8 cellular contexts compared by ENCODE assay signal in the genomic region with DNA sequence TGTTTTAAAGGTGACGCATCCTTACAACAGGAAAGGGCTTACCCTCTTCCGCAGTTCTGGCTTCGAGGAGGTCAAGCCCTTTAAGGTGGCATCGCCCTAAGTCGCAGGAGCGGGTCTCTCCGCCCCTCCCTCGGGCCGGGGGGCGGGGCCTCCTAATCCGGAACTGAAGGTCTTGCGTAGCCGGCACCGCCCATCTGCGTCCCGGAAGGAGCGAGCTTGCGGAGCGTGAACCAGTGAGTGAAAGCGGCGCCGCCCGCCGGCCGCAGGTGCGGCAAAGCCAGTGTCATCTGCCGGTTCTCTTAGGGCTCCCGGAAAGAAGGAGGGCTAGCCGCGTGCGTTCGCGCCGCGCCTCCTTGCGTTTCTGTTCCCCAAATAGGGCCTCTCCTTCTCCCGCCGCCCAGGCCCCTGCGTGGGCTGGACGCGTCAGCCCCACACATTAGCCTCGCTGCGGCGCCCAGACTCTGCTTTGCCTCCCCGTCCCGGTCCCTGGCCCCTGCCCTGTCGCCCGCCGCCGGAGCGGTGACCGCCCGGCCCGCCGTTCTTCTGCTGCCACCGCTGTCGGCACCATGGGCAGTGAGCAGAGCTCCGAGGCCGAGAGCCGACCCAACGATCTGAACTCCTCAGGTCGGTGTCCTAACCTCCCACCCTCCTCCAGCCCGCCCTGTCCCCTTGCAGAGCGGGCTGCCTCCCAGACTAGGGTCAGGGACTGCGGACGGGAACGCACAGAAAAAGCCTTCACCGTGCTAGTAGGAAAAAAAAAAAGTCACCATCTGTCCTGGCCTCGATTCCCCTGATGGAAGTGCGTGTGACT. TPM values are rescaled to one million over a fixed set of nuclear protein-coding genes. Genes with fewer than 3 reads are reported as not detected.
A peak's percentile ranks its signal among the peaks of the same experiment; 100 is the strongest.
DNase-seq lines count a peak whose midpoint lies in the region; ATAC-seq and TF ChIP-seq lines count a peak whose summit lies in the region.

A gene (plus strand): TSS at position 193 of the 811 bp plus-strand sequence. CDS start 374 bp downstream, at position 567.

- DNase-seq in DMS53 (lab: John Stamatoyannopoulos, UW) (peak; percentile 100), OCI-M2 (lab: John Stamatoyannopoulos, UW; ENCODE audit: unreplicated experiment) (peak; percentile 75), activated T-cell treated with anti-CD3 and anti-CD28 coated beads for 48 hours (ENCODE audit: low read depth) (peak; percentile 98), epithelial cell of esophagus (ENCODE audit: low read depth) (peak; percentile 98), mucosa of descending colon (peak; percentile 99 to 100 (median 99))
- peak; percentile 98 for DNase-seq in stimulated activated CD8-positive, alpha-beta memory T cell treated with anti-CD3 and anti-CD28 coated beads, Interleukin-4, amount 100 ng/mL, for 24 hours (ENCODE audit: low read depth)

- peak; percentile 85 for ATAC-seq in GM21576 (IDR thresholded peaks at IDR 0.05; ENCODE audit: unreplicated experiment)
- peak; percentile 98 for ATAC-seq in mucosa of descending colon

- no peaks in the 10 kb centered on the region for H3K36me3 ChIP-seq in mucosa of descending colon (ENCODE audit: low read depth)

- TF ChIP-seq CTCF in epithelial cell of esophagus (IDR thresholded peaks at IDR 0.05; ENCODE audit: insufficient read depth, low read depth, low read length, missing control alignments) (peak; percentile 22), mucosa of descending colon (IDR thresholded peaks at IDR 0.05) (no peak)

- no peaks in the 10 kb centered on the region for H3K9me3 ChIP-seq in mucosa of descending colon

- TF ChIP-seq EP300 in Ishikawa (IDR thresholded peaks at IDR 0.05; ENCODE audit: borderline replicate concordance) = 0 out of 2 replicates have a peak, but pooled peaks have one; percentile 36

- H3K4me1 ChIP-seq in mucosa of descending colon (ENCODE audit: low read depth) = peaks cover 7% of the 10 kb centered on the region

- H3K4me3 ChIP-seq in epithelial cell of esophagus (ENCODE audit: low read length) = peak within 1 kb of the TSS; percentile 79
- H3K4me3 ChIP-seq in mucosa of descending colon = peak within 1 kb of the TSS; percentile 50

- no peak for TF ChIP-seq RAD21 in Ishikawa (IDR thresholded peaks at IDR 0.05; ENCODE audit: low read depth)

- intact Hi-C loops in mucosa of descending colon (cut with DNase I, micrococcal nuclease) = no loop called here

TF ChIP-seq in Ishikawa, 13 proteins besides CTCF, POLR2A, EP300 and RAD21:
- TF ChIP-seq TCF12 (IDR thresholded peaks at IDR 0.05; ENCODE audit: low read depth) (peak; percentile 70), YY1 (IDR thresholded peaks at IDR 0.05; ENCODE audit: low read depth) (peak; percentile 8; the same call in 1 of the 2 replicates), CREB1 (IDR thresholded peaks at IDR 0.05; ENCODE audit: low read depth) (peak; percentile 55; the same call in 1 of the 2 replicates), TAF1 (IDR thresholded peaks at IDR 0.05; ENCODE audit: low read depth) (peak; percentile 97), CEBPB (IDR thresholded peaks at IDR 0.05) (no peak), TEAD4 (IDR thresholded peaks at IDR 0.05) (peak; percentile 29; the same call in 1 of the 2 replicates), NFIC (IDR thresholded peaks at IDR 0.05) (no peak; the same call in 1 of the 2 replicates), FOXM1 (IDR thresholded peaks at IDR 0.05; ENCODE audit: borderline replicate concordance, low read depth) (peak; percentile 39; the same call in 1 of the 2 replicates), EGR1 (IDR thresholded peaks at IDR 0.05) (peak; percentile 40), ZBTB7A (IDR thresholded peaks at IDR 0.05; ENCODE audit: low read depth) (no peak)
- TF ChIP-seq, protein P1, sequence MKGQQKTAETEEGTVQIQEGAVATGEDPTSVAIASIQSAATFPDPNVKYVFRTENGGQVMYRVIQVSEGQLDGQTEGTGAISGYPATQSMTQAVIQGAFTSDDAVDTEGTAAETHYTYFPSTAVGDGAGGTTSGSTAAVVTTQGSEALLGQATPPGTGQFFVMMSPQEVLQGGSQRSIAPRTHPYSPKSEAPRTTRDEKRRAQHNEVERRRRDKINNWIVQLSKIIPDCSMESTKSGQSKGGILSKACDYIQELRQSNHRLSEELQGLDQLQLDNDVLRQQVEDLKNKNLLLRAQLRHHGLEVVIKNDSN (IDR thresholded peaks at IDR 0.05) = no peak
- TF ChIP-seq, protein P2, sequence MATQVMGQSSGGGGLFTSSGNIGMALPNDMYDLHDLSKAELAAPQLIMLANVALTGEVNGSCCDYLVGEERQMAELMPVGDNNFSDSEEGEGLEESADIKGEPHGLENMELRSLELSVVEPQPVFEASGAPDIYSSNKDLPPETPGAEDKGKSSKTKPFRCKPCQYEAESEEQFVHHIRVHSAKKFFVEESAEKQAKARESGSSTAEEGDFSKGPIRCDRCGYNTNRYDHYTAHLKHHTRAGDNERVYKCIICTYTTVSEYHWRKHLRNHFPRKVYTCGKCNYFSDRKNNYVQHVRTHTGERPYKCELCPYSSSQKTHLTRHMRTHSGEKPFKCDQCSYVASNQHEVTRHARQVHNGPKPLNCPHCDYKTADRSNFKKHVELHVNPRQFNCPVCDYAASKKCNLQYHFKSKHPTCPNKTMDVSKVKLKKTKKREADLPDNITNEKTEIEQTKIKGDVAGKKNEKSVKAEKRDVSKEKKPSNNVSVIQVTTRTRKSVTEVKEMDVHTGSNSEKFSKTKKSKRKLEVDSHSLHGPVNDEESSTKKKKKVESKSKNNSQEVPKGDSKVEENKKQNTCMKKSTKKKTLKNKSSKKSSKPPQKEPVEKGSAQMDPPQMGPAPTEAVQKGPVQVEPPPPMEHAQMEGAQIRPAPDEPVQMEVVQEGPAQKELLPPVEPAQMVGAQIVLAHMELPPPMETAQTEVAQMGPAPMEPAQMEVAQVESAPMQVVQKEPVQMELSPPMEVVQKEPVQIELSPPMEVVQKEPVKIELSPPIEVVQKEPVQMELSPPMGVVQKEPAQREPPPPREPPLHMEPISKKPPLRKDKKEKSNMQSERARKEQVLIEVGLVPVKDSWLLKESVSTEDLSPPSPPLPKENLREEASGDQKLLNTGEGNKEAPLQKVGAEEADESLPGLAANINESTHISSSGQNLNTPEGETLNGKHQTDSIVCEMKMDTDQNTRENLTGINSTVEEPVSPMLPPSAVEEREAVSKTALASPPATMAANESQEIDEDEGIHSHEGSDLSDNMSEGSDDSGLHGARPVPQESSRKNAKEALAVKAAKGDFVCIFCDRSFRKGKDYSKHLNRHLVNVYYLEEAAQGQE (IDR thresholded peaks at IDR 0.05; ENCODE audit: low read depth) = 0 out of 2 replicates have a peak, but pooled peaks have one; percentile 12
- TF ChIP-seq, protein P3, sequence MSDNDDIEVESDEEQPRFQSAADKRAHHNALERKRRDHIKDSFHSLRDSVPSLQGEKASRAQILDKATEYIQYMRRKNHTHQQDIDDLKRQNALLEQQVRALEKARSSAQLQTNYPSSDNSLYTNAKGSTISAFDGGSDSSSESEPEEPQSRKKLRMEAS (IDR thresholded peaks at IDR 0.05) = peak; percentile 89

RNA-seq across cellular contexts. Expression of the gene that starts here (rescaled TPM):
- 10 to 100 TPM; 12.1 to 18.1 (median 15.0) TPM for total RNA-seq in mucosa of descending colon

Comparison
In these comparisons a context has a peak if more than half of its experiments do, and no peak if none do; other contexts are left out.
1. Peak in every context shown above with its lines: DNase-seq, ATAC-seq and H3K4me3 ChIP-seq.